ENCODE assay signal across 1 cellular context in the genomic region with DNA sequence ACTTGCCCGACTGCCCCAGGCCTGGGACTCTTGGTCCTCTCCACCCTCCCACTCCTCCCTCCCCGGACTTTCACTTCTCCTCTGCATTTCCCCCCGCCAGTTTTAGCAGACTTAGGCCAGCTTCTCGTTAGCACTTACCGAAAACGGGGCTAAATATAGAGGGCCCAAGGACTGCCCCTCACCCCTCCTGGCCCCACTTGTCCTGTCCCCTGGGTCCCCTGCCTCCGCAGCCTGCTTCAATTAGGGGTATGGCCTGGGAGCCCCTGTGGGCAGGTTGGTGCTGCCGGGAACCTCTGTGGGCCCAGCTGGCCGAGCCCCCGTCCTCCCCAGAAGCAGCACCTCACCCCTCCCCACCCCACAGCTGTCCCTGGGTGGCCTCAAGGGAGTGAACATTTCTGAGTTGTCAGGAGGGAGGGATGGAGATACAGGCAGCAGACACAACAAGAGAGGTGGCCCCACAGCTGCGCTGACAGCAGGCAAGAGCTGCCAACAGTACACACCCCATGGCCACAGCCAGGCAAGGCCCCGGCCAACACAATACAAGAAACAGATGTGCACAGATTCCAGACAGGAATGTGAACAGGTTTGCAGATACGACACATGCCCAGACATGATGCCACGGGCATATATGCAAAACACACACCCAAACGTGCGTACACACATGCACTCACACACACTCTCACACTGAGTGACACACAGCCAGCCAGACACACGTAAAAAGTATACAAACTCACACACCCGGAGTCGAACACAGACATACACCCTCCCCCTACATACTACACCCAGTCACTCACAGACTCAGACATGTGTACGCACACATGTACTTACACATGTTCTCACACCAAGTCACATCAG.
TF ChIP-seq lines count a peak whose summit lies in the region.

No MANE protein-coding gene starts in this region.

TF ChIP-seq in WTC11, 78 proteins besides CTCF, POLR2A, EP300 and RAD21 (continued from another document):
- TF ChIP-seq, protein P1, sequence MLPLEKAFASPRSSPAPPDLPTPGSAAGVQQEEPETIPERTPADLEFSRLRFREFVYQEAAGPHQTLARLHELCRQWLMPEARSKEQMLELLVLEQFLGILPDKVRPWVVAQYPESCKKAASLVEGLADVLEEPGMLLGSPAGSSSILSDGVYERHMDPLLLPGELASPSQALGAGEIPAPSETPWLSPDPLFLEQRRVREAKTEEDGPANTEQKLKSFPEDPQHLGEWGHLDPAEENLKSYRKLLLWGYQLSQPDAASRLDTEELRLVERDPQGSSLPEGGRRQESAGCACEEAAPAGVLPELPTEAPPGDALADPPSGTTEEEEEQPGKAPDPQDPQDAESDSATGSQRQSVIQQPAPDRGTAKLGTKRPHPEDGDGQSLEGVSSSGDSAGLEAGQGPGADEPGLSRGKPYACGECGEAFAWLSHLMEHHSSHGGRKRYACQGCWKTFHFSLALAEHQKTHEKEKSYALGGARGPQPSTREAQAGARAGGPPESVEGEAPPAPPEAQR (CRISPR knock-in tag; IDR thresholded peaks at IDR 0.05) = no peak
- TF ChIP-seq NFATC4 (CRISPR knock-in tag; IDR thresholded peaks at IDR 0.05) (no peak), SOX15 (CRISPR knock-in tag; IDR thresholded peaks at IDR 0.05) (no peak), ZBTB43 (CRISPR knock-in tag; IDR thresholded peaks at IDR 0.05) (no peak), RORB (CRISPR knock-in tag; IDR thresholded peaks at IDR 0.05) (no peak)
- TF ChIP-seq, protein P2, sequence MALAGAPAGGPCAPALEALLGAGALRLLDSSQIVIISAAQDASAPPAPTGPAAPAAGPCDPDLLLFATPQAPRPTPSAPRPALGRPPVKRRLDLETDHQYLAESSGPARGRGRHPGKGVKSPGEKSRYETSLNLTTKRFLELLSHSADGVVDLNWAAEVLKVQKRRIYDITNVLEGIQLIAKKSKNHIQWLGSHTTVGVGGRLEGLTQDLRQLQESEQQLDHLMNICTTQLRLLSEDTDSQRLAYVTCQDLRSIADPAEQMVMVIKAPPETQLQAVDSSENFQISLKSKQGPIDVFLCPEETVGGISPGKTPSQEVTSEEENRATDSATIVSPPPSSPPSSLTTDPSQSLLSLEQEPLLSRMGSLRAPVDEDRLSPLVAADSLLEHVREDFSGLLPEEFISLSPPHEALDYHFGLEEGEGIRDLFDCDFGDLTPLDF (CRISPR knock-in tag; IDR thresholded peaks at IDR 0.05) = no peak
TF ChIP-seq in WTC11: peak in this region for 0.
